ENCODE assay signal across 32 cellular contexts in genomic region chr6:162640756-162641155, GRCh38.
"Had no signal": no experiment of that assay in that cellular context is flagged by ENCODE, and none has a peak within 500 bp of the region (broad histone marks: within the 10 kb centered on the region; RNA-seq: fewer than 3 reads in every experiment).

No MANE protein-coding gene starts in this region.

- H3K27ac ChIP-seq: adrenal gland, ascending aorta, body of pancreas, brain microvascular endothelial cell, breast epithelium, cardiac muscle cell had no signal

- H3K4me1 ChIP-seq: ascending aorta, body of pancreas, breast epithelium had no signal

- H3K27me3 ChIP-seq: adrenal gland, ascending aorta, body of pancreas, brain microvascular endothelial cell, breast epithelium, cardiac muscle cell had no signal

- ATAC-seq: activated naive CD4-positive, alpha-beta T cell treated with anti-CD3 and anti-CD28 coated beads, Interleukin-2, amount 50 U/mL, for 72 hours; activated naive CD8-positive, alpha-beta T cell treated with anti-CD3 and anti-CD28 coated beads, Interleukin-2, amount 50 U/mL, for 24 hours; activated T-cell treated with anti-CD3 and anti-CD28 coated beads, Interleukin-2, amount 50 U/mL, for 4 hours; activated T-cell treated with anti-CD3 and anti-CD28 coated beads, Interleukin-2, amount 50 U/mL, for 72 hours; activated T-helper 17 cell treated with anti-CD3 and anti-CD28 coated beads, Interleukin-2, amount 50 U/mL, for 72 hours; body of pancreas had no signal

- H3K36me3 ChIP-seq: adrenal gland, ascending aorta, brain microvascular endothelial cell, breast epithelium, cardiac muscle cell had no signal

- H3K9me3 ChIP-seq: adrenal gland, ascending aorta, body of pancreas, breast epithelium had no signal

- H3K4me3 ChIP-seq: adrenal gland, ascending aorta, body of pancreas, breast epithelium, cardiac muscle cell had no signal

- DNase-seq: activated effector memory CD4-positive, alpha-beta T cell treated with anti-CD3 and anti-CD28 coated beads, Interleukin-2, amount 50 U/mL, for 16 hours; activated effector memory CD4-positive, alpha-beta T cell treated with Interleukin-2 at 50 U/mL for 16 hours; activated gamma-delta T cell; activated gamma-delta T cell treated with Interleukin-2 at 50 U/mL for 16 hours; activated naive CD4-positive, alpha-beta T cell; activated naive CD4-positive, alpha-beta T cell treated with anti-CD3 and anti-CD28 coated beads for 36 hours; activated naive CD4-positive, alpha-beta T cell treated with anti-CD3 and anti-CD28 coated beads, Interleukin-2, amount 10 ng/mL, durations not matched to agents 7 days and 5 days; activated naive CD4-positive, alpha-beta T cell treated with anti-CD3 and anti-CD28 coated beads, Interleukin-2, amount 50 U/mL, for 16 hours; activated naive CD4-positive, alpha-beta T cell treated with Interleukin-2 at 50 U/mL for 16 hours; activated naive CD8-positive, alpha-beta T cell treated with anti-CD3 and anti-CD28 coated beads for 36 hours; activated naive CD8-positive, alpha-beta T cell treated with anti-CD3 and anti-CD28 coated beads, Interleukin-2, amount 10 ng/mL, durations not matched to agents 7 days and 5 days; activated naive CD8-positive, alpha-beta T cell treated with anti-CD3 and anti-CD28 coated beads, Interleukin-2, amount 50 U/mL, for 24 hours; activated T-cell treated with anti-CD3 and anti-CD28 coated beads, Interleukin-2, amount 50 U/mL, for 1 hour; activated T-cell treated with anti-CD3 and anti-CD28 coated beads, Interleukin-2, amount 50 U/mL, for 24 hours; activated T-cell treated with anti-CD3 and anti-CD28 coated beads, Interleukin-2, amount 50 U/mL, for 4 hours; activated T-cell treated with anti-CD3 and anti-CD28 coated beads, Interleukin-2, amount 50 U/mL, for 48 hours; activated T-cell treated with anti-CD3 and anti-CD28 coated beads, Interleukin-2, amount 50 U/mL, for 72 hours; adrenal gland; amniotic stem cell; amygdala; anterior cingulate cortex; aorta; body of pancreas; brain microvascular endothelial cell; caudate nucleus; central memory CD4-positive, alpha-beta T cell; cerebellar nuclear complex had no signal
